8 cellular contexts compared by ENCODE assay signal in genomic region chr1:11479375-11479979, GRCh38. TPM values are rescaled to one million over a fixed set of nuclear protein-coding genes. Genes with fewer than 3 reads are reported as not detected.
DNase-seq lines count a peak whose midpoint lies in the region; ATAC-seq and TF ChIP-seq lines count a peak whose summit lies in the region.

No MANE protein-coding gene starts in this region.

- no peaks in the 10 kb centered on the region for H3K4me1 ChIP-seq in Caco-2

- no peak overlapping the region for H3K27ac Mint-ChIP-seq in Caco-2 (ENCODE audit: unreplicated experiment)
- H3K27ac Mint-ChIP-seq in osteocyte (ENCODE audit: unreplicated experiment) = no peak overlapping the region

- ATAC-seq in GM19023 (IDR thresholded peaks at IDR 0.05; ENCODE audit: unreplicated experiment) = no peak
- no peak for ATAC-seq in GM19324 (IDR thresholded peaks at IDR 0.05; ENCODE audit: low FRiP score, unreplicated experiment)

- no peaks in the 10 kb centered on the region for H3K9me3 ChIP-seq in Caco-2

- H3K4me3 Mint-ChIP-seq in Caco-2 (ENCODE audit: unreplicated experiment) = peak overlapping the region; percentile 52
- peak overlapping the region; percentile 60 for H3K4me3 Mint-ChIP-seq in osteocyte (ENCODE audit: unreplicated experiment)

- BruUV-seq in Caco-2 (replicated peaks; lab: Mats Ljungman, UMichigan) = TSS peak; percentile 58

- H3K27me3 Mint-ChIP-seq in Caco-2 (ENCODE audit: insufficient read depth, unreplicated experiment) (peaks cover 9% of the 10 kb centered on the region), osteocyte (ENCODE audit: unreplicated experiment) (peaks cover 26% of the 10 kb centered on the region)

- CTCF ChIA-PET in Caco-2 (lab: Charles Lee) = interaction anchor here (0.9 to 1.4 kb wide), 3 partner anchors 156 to 164 kb away, joined by 3 to 4 read pairs (median 4); no protein-coding TSS in a partner anchor

- no peak for TF ChIP-seq CTCF in Caco-2 (IDR thresholded peaks at IDR 0.05; ENCODE audit: insufficient read depth in 1 of 2, low read depth in 1 of 2, low read length in 1 of 2, severe bottlenecking in 1 of 2, unreplicated experiment in 1 of 2)
- TF ChIP-seq CTCF in osteocyte (IDR thresholded peaks at IDR 0.05) = no peak

- H3K27me3 ChIP-seq in Caco-2 (replicated peaks; ENCODE audit: control insufficient read depth, insufficient read depth, low read length) = no peaks in the 10 kb centered on the region; the same call in 1 of the 2 replicates

- POLR2A ChIA-PET in Caco-2 (lab: Charles Lee) = no interaction called here

- H3K36me3 ChIP-seq in Caco-2 (ENCODE audit: control insufficient read depth, insufficient read depth, low read length) = no peaks in the 10 kb centered on the region

- peaks cover 9% of the 10 kb centered on the region for H3K9me3 Mint-ChIP-seq in Caco-2 (ENCODE audit: unreplicated experiment)
- no peaks in the 10 kb centered on the region for H3K9me3 Mint-ChIP-seq in osteocyte (ENCODE audit: unreplicated experiment)

- peak overlapping the region; percentile 88 for H3K4me3 ChIP-seq in Caco-2 (ENCODE audit: low read depth, low read length)

- no peak for DNase-seq in Caco-2
- peak; percentile 41 for DNase-seq in NCI-H69 (lab: John Stamatoyannopoulos, UW)
- peak; percentile 56 for DNase-seq in ecto neural progenitor cell (ENCODE audit: low spot score)
- no peak for DNase-seq in osteocyte (ENCODE audit: extremely low spot score, unreplicated experiment)
- DNase-seq in NCI-H187 treated with DMSO at 0.1 percent for 48 hours (lab: John Stamatoyannopoulos, UW) = no peak
- DNase-seq in NCI-H1436 treated with DMSO at 0.1 percent for 48 hours (lab: John Stamatoyannopoulos, UW) = no peak

- H3K36me3 Mint-ChIP-seq in Caco-2 (ENCODE audit: insufficient read depth, unreplicated experiment) = peaks cover 6% of the 10 kb centered on the region
- no peaks in the 10 kb centered on the region for H3K36me3 Mint-ChIP-seq in osteocyte (ENCODE audit: unreplicated experiment)

- intact Hi-C loops in Caco-2 (cut with micrococcal nuclease; ENCODE audit: unreplicated experiment) = loop anchor here (5.0 kb wide), 1 partner anchor 163 kb away; no protein-coding TSS in a partner anchor

- H3K4me1 Mint-ChIP-seq in Caco-2 (ENCODE audit: low read depth, unreplicated experiment) = no peaks in the 10 kb centered on the region
- H3K4me1 Mint-ChIP-seq in osteocyte (ENCODE audit: unreplicated experiment) = peaks cover 4% of the 10 kb centered on the region

RNA-seq across cellular contexts. Expression of gene DISP3, which starts 0.5 kb away (rescaled TPM):
- 0.56 and 1.1 TPM in 2 replicates for total RNA-seq in Caco-2 (2022)
- 0.21 and 0.43 TPM in 2 replicates for total RNA-seq in osteocyte

Comparison
In these comparisons a context has a peak if more than half of its experiments do, and no peak if none do; other contexts are left out.
1. DNase-seq: peak in NCI-H69 (single experiment) and ecto neural progenitor cell (single experiment); none in Caco-2 (0 of 2), osteocyte (single experiment), NCI-H187 treated with DMSO at 0.1 percent for 48 hours (single experiment) and NCI-H1436 treated with DMSO at 0.1 percent for 48 hours (single experiment).